8 cellular contexts compared by ENCODE assay signal in genomic region chr1:167221126-167221803, GRCh38. TPM values are rescaled to one million over a fixed set of nuclear protein-coding genes. Genes with fewer than 3 reads are reported as not detected.
DNase-seq lines count a peak whose midpoint lies in the region; ATAC-seq and TF ChIP-seq lines count a peak whose summit lies in the region.

No MANE protein-coding gene starts in this region.

- TF ChIP-seq RAD21 in neural cell (conservative IDR thresholded peaks at IDR 0.05), result no peak

- H2AFZ ChIP-seq in neural cell (ENCODE audit: low read depth, low read length), result peak overlapping the region; percentile 61

- peak overlapping the region; percentile 84 for H3K9ac ChIP-seq in neural cell (ENCODE audit: low read length)

- peak overlapping the region; percentile 91 for H3K27ac ChIP-seq in neural cell (ENCODE audit: low read length)

- peak; percentile 9 for ATAC-seq in GM18867 (IDR thresholded peaks at IDR 0.05; ENCODE audit: unreplicated experiment)
- ATAC-seq in HG03103 (IDR thresholded peaks at IDR 0.05; ENCODE audit: low read depth, unreplicated experiment), result peak; percentile 2

- H3F3A ChIP-seq in neural cell (ENCODE audit: insufficient read depth, low read length, poor library complexity, severe bottlenecking), result no peaks in the 10 kb centered on the region

- no peak for TF ChIP-seq CTCF in neural cell (IDR thresholded peaks at IDR 0.05; ENCODE audit: poor library complexity, severe bottlenecking)

- peaks cover 42% of the 10 kb centered on the region for H3K79me2 ChIP-seq in neural cell (replicated peaks; ENCODE audit: insufficient read depth, low read length)

- no peaks in the 10 kb centered on the region for H3K9me2 ChIP-seq in neural cell (ENCODE audit: insufficient read depth, low read length)

- DNase-seq in AG08396 (ENCODE audit: low spot score) (peak; percentile 14), T-helper 22 cell (ENCODE audit: low read depth) (peak; percentile 28), erythroblast (lab: John Stamatoyannopoulos, UW) (peak; percentile 66 to 78), hepatic stellate cell (ENCODE audit: low spot score) (no peak), NCI-H226 (no peak)

- no peaks in the 10 kb centered on the region for H3K9me3 ChIP-seq in neural cell (ENCODE audit: low read length)

- no peak for TF ChIP-seq EP300 in neural cell (conservative IDR thresholded peaks at IDR 0.05; ENCODE audit: poor library complexity, severe bottlenecking)

- H3K4me3 ChIP-seq in neural cell (ENCODE audit: low read length), result peak overlapping the region; percentile 79

- H4K20me1 ChIP-seq in neural cell (ENCODE audit: insufficient read depth), result no peaks in the 10 kb centered on the region

- TF ChIP-seq POLR2A in erythroblast (IDR thresholded peaks at IDR 0.05; ENCODE audit: low read length), result no peak

- no peaks in the 10 kb centered on the region for H3K27me3 ChIP-seq in neural cell (ENCODE audit: insufficient read depth, low read depth, low read length)

- H3K36me3 ChIP-seq in neural cell (ENCODE audit: insufficient read depth, low read length), result no peaks in the 10 kb centered on the region

- no peak overlapping the region for H3K4me2 ChIP-seq in neural cell (ENCODE audit: low read length)

TF ChIP-seq in neural cell, 6 proteins besides CTCF, POLR2A, EP300 and RAD21:
- TF ChIP-seq SMC3 (conservative IDR thresholded peaks at IDR 0.05; ENCODE audit: poor library complexity) (no peak), TAF1 (IDR thresholded peaks at IDR 0.05; ENCODE audit: low read depth) (peak; percentile 32)

RNA-seq across cellular contexts. Expression of gene POU2F1, which starts 0.6 kb away (rescaled TPM):
- polyA plus RNA-seq in neural cell, result 10.3 and 10.9 TPM in 2 replicates
- polyA minus RNA-seq in neural cell, result 50.4 and 73.3 TPM in 2 replicates

Comparison
In these comparisons a context has a peak if more than half of its experiments do, and no peak if none do; other contexts are left out.
1. DNase-seq: peak in AG08396 (single experiment), T-helper 22 cell (single experiment) and erythroblast (2 of 2); none in hepatic stellate cell (single experiment) and NCI-H226 (single experiment).